In the genomic region with DNA sequence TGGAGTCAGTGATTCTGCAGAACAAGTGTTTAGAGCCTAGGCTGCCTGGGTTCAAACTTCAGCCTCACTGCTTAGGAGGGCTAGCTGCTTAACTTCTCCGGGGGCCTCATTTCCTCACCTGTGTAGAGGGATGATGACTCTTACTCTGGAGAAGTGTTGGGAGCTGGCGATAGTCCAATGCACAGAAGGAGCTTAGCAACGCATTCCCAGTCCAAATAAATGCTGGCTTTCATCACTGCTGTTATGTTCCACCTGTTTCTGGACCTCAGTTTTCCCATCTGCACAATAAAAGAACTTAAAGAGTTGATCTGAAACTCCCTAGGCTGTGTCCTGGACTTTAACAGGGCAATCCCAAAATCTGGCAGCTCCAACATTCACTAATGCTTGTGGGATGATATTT, we compare ENCODE assay signal across 26 cellular contexts.
DNase-seq lines count a peak whose midpoint lies in the region.
"Had no signal": no experiment of that assay in that cellular context is flagged by ENCODE, and none has a peak within 500 bp of the region (broad histone marks: within the 10 kb centered on the region; RNA-seq: fewer than 3 reads in every experiment).

No MANE protein-coding gene starts in this region.

- DNase-seq in DMS 273 (lab: John Stamatoyannopoulos, UW; ENCODE audit: unreplicated experiment) (peak; percentile 57), DMS 273 treated with DMSO at 0.1 percent for 48 hours (lab: John Stamatoyannopoulos, UW) (no peak), M059J (ENCODE audit: low read depth) (peak; percentile 21), NCI-H524 treated with DMSO at 0.1 percent for 48 hours (lab: John Stamatoyannopoulos, UW) (peak; percentile 26), left kidney (ENCODE audit: low read depth, low spot score) (peak; percentile 27), GM19238 (ENCODE audit: insufficient read length, low spot score) (no peak), NCI-H128 (lab: John Stamatoyannopoulos, UW; ENCODE audit: unreplicated experiment) (no peak)
- DNase-seq in activated CD4-positive, alpha-beta T cell treated with anti-CD3 and anti-CD28 coated beads, Interleukin-2, amount 50 U/mL, for 48 hours: no peak
- DNase-seq: activated CD4-positive, alpha-beta T cell treated with anti-CD3 and anti-CD28 coated beads for 4 hours; activated CD8-positive, alpha-beta memory T cell treated with anti-CD3 and anti-CD28 coated beads for 24 hours; activated gamma-delta T cell; activated naive CD8-positive, alpha-beta T cell treated with anti-CD3 and anti-CD28 coated beads, Interleukin-2, amount 10 ng/mL, durations not matched to agents 7 days and 5 days; caudate nucleus; DMS79; endodermal cell; GDM1; hypothalamus; immature natural killer cell; Kasumi-1; left colon; NCI-H2107; NK-92 treated with Interleukin-12 subunit alpha and Interleukin-12 subunit beta, amount 100 ng/mL, for 24 hours; PC-3; right lobe of liver; stimulated activated CD4-positive, alpha-beta T cell treated with anti-CD3 and anti-CD28 coated beads, Interleukin-4, amount 100 ng/mL, for 24 hours; substantia nigra had no signal

Comparison
In these comparisons a context has a peak if more than half of its experiments do, and no peak if none do; other contexts are left out.
1. DNase-seq: peak in DMS 273 (single experiment), M059J (single experiment), NCI-H524 treated with DMSO at 0.1 percent for 48 hours (single experiment) and left kidney (single experiment); none in DMS 273 treated with DMSO at 0.1 percent for 48 hours (single experiment), GM19238 (single experiment), NCI-H128 (single experiment) and activated CD4-positive, alpha-beta T cell treated with anti-CD3 and anti-CD28 coated beads, Interleukin-2, amount 50 U/mL, for 48 hours (0 of 2).